ENCODE assay signal across 2 cellular contexts in the genomic region with DNA sequence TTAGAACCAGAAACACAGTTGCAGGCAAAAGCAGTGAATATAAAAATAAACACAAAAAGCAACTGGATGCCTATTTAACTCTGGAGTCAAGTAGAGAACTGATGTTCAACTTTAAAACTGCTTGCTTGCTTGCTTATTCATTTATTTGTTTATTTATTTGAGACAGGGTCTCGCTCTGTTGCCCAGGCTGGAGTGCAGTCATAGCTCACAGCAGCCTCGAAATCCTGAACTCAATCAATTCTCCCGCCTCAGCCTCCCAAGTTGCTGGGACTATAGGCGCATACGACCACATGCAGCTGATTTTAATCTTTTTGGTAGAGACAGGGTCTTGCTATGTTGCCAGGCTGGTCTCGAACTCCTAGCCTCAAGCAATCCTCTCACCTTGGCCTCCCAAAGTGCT.
TF ChIP-seq lines count a peak whose summit lies in the region.

No MANE protein-coding gene starts in this region.

TF ChIP-seq in WTC11, 78 proteins besides CTCF, POLR2A, EP300 and RAD21:
- peak; percentile 60; the same call in 1 of the 2 replicates for TF ChIP-seq ZNF121 (CRISPR knock-in tag; IDR thresholded peaks at IDR 0.05)

TF ChIP-seq in HepG2, 621 proteins besides CTCF, POLR2A, EP300 and RAD21:
- 0 out of 2 replicates have a peak, but pooled peaks have one; percentile 32 for TF ChIP-seq ZNF121 (CRISPR knock-in tag; IDR thresholded peaks at IDR 0.05)
